ENCODE assay signal across 1 cellular context in the genomic region with DNA sequence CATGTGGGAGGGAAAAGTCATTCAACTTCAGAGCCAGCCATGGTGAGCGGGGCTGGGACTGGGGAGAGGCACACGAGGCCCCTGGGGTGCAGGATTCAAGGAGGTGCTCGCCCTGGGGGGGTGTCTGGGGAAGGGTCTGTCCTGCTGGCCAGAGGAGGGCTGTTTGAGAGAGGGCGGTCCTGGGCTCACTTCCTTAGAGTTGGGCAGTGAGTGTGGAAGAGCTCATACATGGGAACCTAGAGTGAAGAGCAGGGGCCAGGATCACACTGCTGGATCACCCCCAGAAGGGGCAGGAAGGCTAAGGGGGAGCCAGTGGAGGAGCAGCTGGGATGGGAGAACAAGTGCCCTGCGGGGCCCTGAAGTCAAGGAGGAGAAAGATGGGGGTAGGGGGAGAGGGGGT.
TF ChIP-seq lines count a peak whose summit lies in the region.

No MANE protein-coding gene starts in this region.

TF ChIP-seq in A549, 52 proteins besides CTCF, POLR2A, EP300 and RAD21 (continued from another document):
- TF ChIP-seq, protein P1, sequence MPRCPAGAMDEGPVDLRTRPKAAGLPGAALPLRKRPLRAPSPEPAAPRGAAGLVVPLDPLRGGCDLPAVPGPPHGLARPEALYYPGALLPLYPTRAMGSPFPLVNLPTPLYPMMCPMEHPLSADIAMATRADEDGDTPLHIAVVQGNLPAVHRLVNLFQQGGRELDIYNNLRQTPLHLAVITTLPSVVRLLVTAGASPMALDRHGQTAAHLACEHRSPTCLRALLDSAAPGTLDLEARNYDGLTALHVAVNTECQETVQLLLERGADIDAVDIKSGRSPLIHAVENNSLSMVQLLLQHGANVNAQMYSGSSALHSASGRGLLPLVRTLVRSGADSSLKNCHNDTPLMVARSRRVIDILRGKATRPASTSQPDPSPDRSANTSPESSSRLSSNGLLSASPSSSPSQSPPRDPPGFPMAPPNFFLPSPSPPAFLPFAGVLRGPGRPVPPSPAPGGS (IDR thresholded peaks at IDR 0.05) = no peak
- TF ChIP-seq FOSL2 (IDR thresholded peaks at IDR 0.05) (no peak), FOSL2 (CRISPR knock-in tag; IDR thresholded peaks at IDR 0.05) (no peak), RNF2 (IDR thresholded peaks at IDR 0.05; ENCODE audit: borderline replicate concordance, low read depth) (no peak)
